6 cellular contexts compared by ENCODE assay signal in the genomic region with DNA sequence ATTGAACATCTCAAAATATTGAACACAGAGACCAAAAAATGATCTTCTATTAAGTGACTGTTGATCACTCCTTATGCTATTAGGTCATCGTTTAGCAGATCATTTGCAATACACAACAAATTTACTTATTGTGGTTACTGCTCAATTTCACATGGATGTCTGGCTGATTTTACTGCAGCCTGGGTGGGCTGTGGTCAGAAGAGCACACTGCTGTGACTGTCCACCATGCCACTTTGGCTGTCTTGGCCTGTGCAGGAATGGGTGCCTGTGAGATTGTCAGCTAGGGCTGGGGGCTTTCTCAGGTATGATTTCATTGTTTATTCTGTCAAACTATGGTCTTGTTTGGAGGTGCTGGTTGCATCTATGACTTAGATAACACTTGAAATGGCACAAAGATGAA.
"Had no signal": no experiment of that assay in that cellular context is flagged by ENCODE, and none has a peak within 500 bp of the region (broad histone marks: within the 10 kb centered on the region; RNA-seq: fewer than 3 reads in every experiment).

No MANE protein-coding gene starts in this region.

- H2AFZ ChIP-seq: GM23338 had no signal

- H3K4me3 ChIP-seq: GM23338, HAP-1, K562 had no signal

- H3K4me2 ChIP-seq: GM23338 had no signal

- ATAC-seq: GM23338, K562 had no signal

- H3K9me3 ChIP-seq: HAP-1 had no signal

- DNase-seq: H7, IMR-90, KG1 had no signal

- H3K36me3 ChIP-seq: HAP-1 had no signal
